Comparison of ENCODE assay signal across 25 cellular contexts in genomic region chr3:60339310-60339709, GRCh38.
"Had no signal": no experiment of that assay in that cellular context is flagged by ENCODE, and none has a peak within 500 bp of the region (broad histone marks: within the 10 kb centered on the region; RNA-seq: fewer than 3 reads in every experiment).

No MANE protein-coding gene starts in this region.

- H3K27ac ChIP-seq: brain microvascular endothelial cell, coronary artery, dorsolateral prefrontal cortex, WERI-Rb-1 had no signal

- H3K36me3 ChIP-seq: brain microvascular endothelial cell, WERI-Rb-1 had no signal

- H3K27me3 ChIP-seq: brain microvascular endothelial cell, dorsolateral prefrontal cortex had no signal

- ATAC-seq: activated CD4-positive, CD25-positive, alpha-beta regulatory T cell treated with anti-CD3 and anti-CD28 coated beads, Interleukin-2, amount 50 U/mL, for 24 hours; activated CD8-positive, alpha-beta T cell treated with anti-CD3 and anti-CD28 coated beads for 36 hours; activated T-cell treated with anti-CD3 and anti-CD28 coated beads, Interleukin-2, amount 50 U/mL, for 4 hours; activated T-helper 17 cell treated with anti-CD3 and anti-CD28 coated beads, Interleukin-2, amount 50 U/mL, for 72 hours; esophagus mucosa; T-helper 17 cell had no signal

- H3K4me3 ChIP-seq: coronary artery, dorsolateral prefrontal cortex had no signal

- DNase-seq: activated B cell treated with CpG ODN at 0.5 μM for 24 hours; activated CD4-positive, alpha-beta T cell treated with anti-CD3 and anti-CD28 coated beads for 48 hours; activated CD4-positive, alpha-beta T cell treated with anti-CD3 and anti-CD28 coated beads, Interleukin-2, amount 50 U/mL, for 1 hour; activated CD4-positive, alpha-beta T cell treated with anti-CD3 and anti-CD28 coated beads, Interleukin-2, amount 50 U/mL, for 48 hours; activated CD8-positive, alpha-beta memory T cell treated with anti-CD3 and anti-CD28 coated beads for 24 hours; activated CD8-positive, alpha-beta T cell treated with anti-CD3 and anti-CD28 coated beads for 36 hours; activated effector memory CD4-positive, alpha-beta T cell treated with Interleukin-2 at 50 U/mL for 16 hours; activated gamma-delta T cell treated with Interleukin-2 at 50 U/mL for 16 hours; activated naive CD4-positive, alpha-beta T cell treated with anti-CD3 and anti-CD28 coated beads, Interleukin-2, amount 50 U/mL, for 16 hours; activated naive CD4-positive, alpha-beta T cell treated with Interleukin-2 at 50 U/mL for 16 hours; activated T-cell treated with anti-CD3 and anti-CD28 coated beads, Interleukin-2, amount 50 U/mL, for 4 hours; amniotic stem cell; brain microvascular endothelial cell; effector memory CD4-positive, alpha-beta T cell; endodermal cell; foreskin fibroblast; head of caudate nucleus; T-helper 17 cell; T1000; WERI-Rb-1 had no signal
